Comparison of ENCODE assay signal across 15 cellular contexts in genomic region chrX:19876962-19877361, GRCh38.
"Had no signal": no experiment of that assay in that cellular context is flagged by ENCODE, and none has a peak within 500 bp of the region (broad histone marks: within the 10 kb centered on the region; RNA-seq: fewer than 3 reads in every experiment).

No MANE protein-coding gene starts in this region.

- H3K27ac Mint-ChIP-seq: endodermal cell had no signal

- DNase-seq: activated CD4-positive, alpha-beta T cell treated with anti-CD3 and anti-CD28 coated beads for 1 hour; activated CD4-positive, alpha-beta T cell treated with anti-CD3 and anti-CD28 coated beads, Interleukin-2, amount 50 U/mL, for 4 hours; activated naive CD4-positive, alpha-beta T cell treated with Interleukin-2 at 50 U/mL for 16 hours; activated T-cell treated with anti-CD3 and anti-CD28 coated beads for 4 hours; endodermal cell; gastrocnemius medialis; islet precursor cell; naive thymus-derived CD8-positive, alpha-beta T cell; nucleus accumbens; posterior cingulate gyrus; stimulated activated CD4-positive, alpha-beta T cell treated with anti-CD3 and anti-CD28 coated beads, Interleukin-2, amount 100 ng/mL, for 48 hours; stimulated activated naive B cell treated with anti-CD40 and anti-IgM and Interleukin-4, amounts not matched to agents 10 μg/mL and 1 μg/mL and 100 μg/mL, for 72 hours; substantia nigra had no signal

- H3K27me3 Mint-ChIP-seq: naive thymus-derived CD8-positive, alpha-beta T cell had no signal

- H3K4me3 Mint-ChIP-seq: endodermal cell; stimulated activated naive B cell treated with anti-CD40 and anti-IgM and Interleukin-4, amounts not matched to agents 10 μg/mL and 1 μg/mL and 100 μg/mL, for 72 hours had no signal

- H3K27ac ChIP-seq: gastrocnemius medialis, tibial nerve had no signal

- H3K9me3 Mint-ChIP-seq: naive thymus-derived CD8-positive, alpha-beta T cell had no signal

- H3K4me1 ChIP-seq: gastrocnemius medialis, tibial nerve had no signal

- H3K4me3 ChIP-seq: gastrocnemius medialis, tibial nerve had no signal

- FAIRE-seq: bronchial epithelial cell had no signal

- H3K27me3 ChIP-seq: tibial nerve had no signal

- H3K36me3 ChIP-seq: gastrocnemius medialis, tibial nerve had no signal

- ATAC-seq: gastrocnemius medialis; naive thymus-derived CD8-positive, alpha-beta T cell; stimulated activated naive B cell treated with anti-CD40 and anti-IgM and Interleukin-4, amounts not matched to agents 10 μg/mL and 1 μg/mL and 100 μg/mL, for 72 hours had no signal

- H3K9me3 ChIP-seq: gastrocnemius medialis, tibial nerve had no signal
